In genomic region chr4:98745372-98745771, GRCh38 we compare ENCODE assay signal across 10 cellular contexts.
DNase-seq lines count a peak whose midpoint lies in the region; ATAC-seq and TF ChIP-seq lines count a peak whose summit lies in the region.
"Had no signal": no experiment of that assay in that cellular context is flagged by ENCODE, and none has a peak within 500 bp of the region (broad histone marks: within the 10 kb centered on the region; RNA-seq: fewer than 3 reads in every experiment).

No MANE protein-coding gene starts in this region.

- peak; percentile 28; the same call in 1 of the 2 replicates for ATAC-seq in WTC11
- ATAC-seq in GM21723 (IDR thresholded peaks at IDR 0.05; ENCODE audit: unreplicated experiment) = no peak
- ATAC-seq in GM21367 (IDR thresholded peaks at IDR 0.05; ENCODE audit: unreplicated experiment) = no peak
- ATAC-seq in effector memory CD8-positive, alpha-beta T cell (replicated peaks) = no peak

- H3K4me1 Mint-ChIP-seq in WTC11 = peaks cover 7% of the 10 kb centered on the region
- H3K4me1 Mint-ChIP-seq in effector memory CD8-positive, alpha-beta T cell (ENCODE audit: low read depth in 2 of 2) = no peaks in the 10 kb centered on the region

- H2AK5ac ChIP-seq in mesendoderm (ENCODE audit: low read length) = no peak overlapping the region

- DNase-seq in NCI-H2171 treated with DMSO at 0.1 percent for 48 hours (lab: John Stamatoyannopoulos, UW) (peak; percentile 48), NCI-H2171 (lab: John Stamatoyannopoulos, UW) (no peak), LNCaP clone FGC (ENCODE audit: low read depth) (peak; percentile 14), WTC11 (ENCODE audit: low spot score) (peak; percentile 18), mesendoderm (peak; percentile 18)
- DNase-seq in effector memory CD8-positive, alpha-beta T cell = no peak
- DNase-seq: tibial artery had no signal

- POLR2A ChIA-PET in WTC11 (lab: Charles Lee) = no interaction called here

- H4K8ac ChIP-seq in mesendoderm (ENCODE audit: low read depth, low read length) = no peak overlapping the region

- TF ChIP-seq CTCF in LNCaP clone FGC (IDR thresholded peaks at IDR 0.05; ENCODE audit: control insufficient read depth, extremely low read depth, insufficient read depth) = peak; percentile 51
- no peak for TF ChIP-seq CTCF in WTC11 (IDR thresholded peaks at IDR 0.05)

- H3K4ac ChIP-seq in mesendoderm (ENCODE audit: low read depth, low read length) = no peak overlapping the region

- H3K18ac ChIP-seq in mesendoderm (ENCODE audit: low read length) = no peak overlapping the region

- H4K5ac ChIP-seq in mesendoderm (ENCODE audit: low read length) = no peak overlapping the region

- H2BK5ac ChIP-seq in mesendoderm (ENCODE audit: low read length) = no peak overlapping the region

- H3K27ac ChIP-seq in mesendoderm (ENCODE audit: low read depth, low read length) = no peak overlapping the region
- H3K27ac ChIP-seq: tibial artery had no signal

- H3K27me3 Mint-ChIP-seq in WTC11 (ENCODE audit: low read depth) = no peaks in the 10 kb centered on the region
- H3K27me3 Mint-ChIP-seq in effector memory CD8-positive, alpha-beta T cell = no peaks in the 10 kb centered on the region

- no peak overlapping the region for H3K4me3 ChIP-seq in LNCaP clone FGC (ENCODE audit: low read depth, low read length)
- H3K4me3 ChIP-seq in mesendoderm (ENCODE audit: low read length) = no peak overlapping the region
- H3K4me3 ChIP-seq: tibial artery had no signal

- H3K4me3 Mint-ChIP-seq in WTC11 = no peak overlapping the region
- H3K4me3 Mint-ChIP-seq in effector memory CD8-positive, alpha-beta T cell = no peak overlapping the region
- H3K4me3 Mint-ChIP-seq: T-helper 2 cell treated with Interferon-gamma antibody and Interleukin-4, amounts not matched to agents 5 μg/mL and 100 μg/mL, for 36 hours had no signal

- no CpG with 5 or more reads among the region's 3 CpGs for WGBS in mesendoderm (ENCODE audit: extremely low coverage, insufficient coverage, low lambda C conversion rate)

- H2BK15ac ChIP-seq in mesendoderm (replicated peaks; ENCODE audit: low read depth) = no peak overlapping the region

- no peaks in the 10 kb centered on the region for H3K79me2 ChIP-seq in mesendoderm (ENCODE audit: control insufficient read depth, insufficient read depth, low read length)

- H3K27me3 ChIP-seq in mesendoderm (ENCODE audit: insufficient read depth, low read length, poor library complexity) = no peaks in the 10 kb centered on the region
- H3K27me3 ChIP-seq: tibial artery had no signal

- no peak overlapping the region for H3K23ac ChIP-seq in mesendoderm (ENCODE audit: low read length)

- H2BK120ac ChIP-seq in mesendoderm (ENCODE audit: low read depth, low read length) = no peak overlapping the region

- H3K9me3 Mint-ChIP-seq in WTC11 = peaks cover 6% of the 10 kb centered on the region; the same call in 1 of the 2 replicates
- H3K9me3 Mint-ChIP-seq in effector memory CD8-positive, alpha-beta T cell = no peaks in the 10 kb centered on the region
- H3K9me3 Mint-ChIP-seq: T-helper 2 cell treated with Interferon-gamma antibody and Interleukin-4, amounts not matched to agents 5 μg/mL and 100 μg/mL, for 36 hours had no signal

- no peaks in the 10 kb centered on the region for H3K36me3 Mint-ChIP-seq in WTC11
- H3K36me3 Mint-ChIP-seq in effector memory CD8-positive, alpha-beta T cell (ENCODE audit: insufficient read depth) = no peaks in the 10 kb centered on the region

- no peak overlapping the region for H3K27ac Mint-ChIP-seq in WTC11
- H3K27ac Mint-ChIP-seq in effector memory CD8-positive, alpha-beta T cell = no peak overlapping the region
- H3K27ac Mint-ChIP-seq: T-helper 2 cell treated with Interferon-gamma antibody and Interleukin-4, amounts not matched to agents 5 μg/mL and 100 μg/mL, for 36 hours had no signal

- no peak overlapping the region for H3K9ac ChIP-seq in mesendoderm (ENCODE audit: low read length)

- H3K56ac ChIP-seq in mesendoderm (ENCODE audit: low read length) = no peak overlapping the region

- H3K79me1 ChIP-seq in mesendoderm (ENCODE audit: low read length) = no peaks in the 10 kb centered on the region

- H3K4me2 ChIP-seq in mesendoderm (ENCODE audit: low read length) = no peak overlapping the region

- no peaks in the 10 kb centered on the region for H3K4me1 ChIP-seq in mesendoderm (ENCODE audit: control insufficient read depth, low read depth, low read length)
- H3K4me1 ChIP-seq: tibial artery had no signal

- no peaks in the 10 kb centered on the region for H3K36me3 ChIP-seq in mesendoderm (ENCODE audit: control insufficient read depth, insufficient read depth, low read length)
- H3K36me3 ChIP-seq: tibial artery had no signal

- CTCF ChIA-PET in WTC11 (lab: Charles Lee) = no interaction called here

TF ChIP-seq in WTC11, 78 proteins besides CTCF, POLR2A, EP300 and RAD21:
- TF ChIP-seq FOXP4 (CRISPR knock-in tag; IDR thresholded peaks at IDR 0.05) = no peak
- TF ChIP-seq CDX4 (CRISPR knock-in tag; IDR thresholded peaks at IDR 0.05; ENCODE audit: borderline replicate concordance) = no peak
- TF ChIP-seq MLX (CRISPR knock-in tag; IDR thresholded peaks at IDR 0.05) = no peak
- no peak for TF ChIP-seq FOXJ3 (CRISPR knock-in tag; IDR thresholded peaks at IDR 0.05; ENCODE audit: borderline replicate concordance)
- TF ChIP-seq ETV6 (CRISPR knock-in tag; IDR thresholded peaks at IDR 0.05) = no peak
- no peak for TF ChIP-seq ZNF425 (CRISPR knock-in tag; conservative IDR thresholded peaks at IDR 0.05)
- TF ChIP-seq TEAD1 (CRISPR knock-in tag; IDR thresholded peaks at IDR 0.05) = no peak
TF ChIP-seq in WTC11: peak in this region for 0.

Comparison
In these comparisons a context has a peak if more than half of its experiments do, and no peak if none do; other contexts are left out.
1. DNase-seq: peak in NCI-H2171 treated with DMSO at 0.1 percent for 48 hours (single experiment), LNCaP clone FGC (single experiment), WTC11 (single experiment) and mesendoderm (single experiment); none in NCI-H2171 (single experiment) and effector memory CD8-positive, alpha-beta T cell (0 of 3).